Comparison of ENCODE assay signal across 22 cellular contexts in the genomic region with DNA sequence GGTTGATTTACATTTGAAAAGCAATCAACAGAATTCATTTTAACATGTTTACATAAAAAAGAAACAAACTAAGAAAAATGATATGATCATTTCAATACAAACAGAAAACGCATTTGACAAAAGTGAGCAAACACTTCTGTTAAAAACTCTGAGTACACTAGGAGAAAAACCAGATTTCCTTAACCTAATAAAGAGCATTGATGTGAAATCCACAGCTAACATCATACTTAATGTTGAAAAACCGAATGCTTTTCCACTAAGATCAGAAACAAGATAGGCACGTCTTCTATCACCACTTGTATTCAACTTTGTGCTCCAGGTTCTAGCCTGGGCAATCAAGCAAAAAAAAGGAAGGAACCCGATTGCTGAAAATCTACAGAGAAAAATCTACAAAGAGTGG.
A peak's percentile ranks its signal among the peaks of the same experiment; 100 is the strongest.
DNase-seq lines count a peak whose midpoint lies in the region; ATAC-seq and TF ChIP-seq lines count a peak whose summit lies in the region.
"Had no signal": no experiment of that assay in that cellular context is flagged by ENCODE, and none has a peak within 500 bp of the region (broad histone marks: within the 10 kb centered on the region; RNA-seq: fewer than 3 reads in every experiment).

No MANE protein-coding gene starts in this region.

- WGBS in transverse colon (ENCODE audit: low coverage in 1 of 2), 2 donors, result 65 to 76% methylated on average over 4 of the region's 4 CpGs

- no peak overlapping the region for H3K4me3 ChIP-seq in Caco-2 (ENCODE audit: low read depth, low read length)
- H3K4me3 ChIP-seq in HEK293 (ENCODE audit: low read depth, low read length), result no peak overlapping the region
- no peak overlapping the region for H3K4me3 ChIP-seq in transverse colon
- H3K4me3 ChIP-seq: SK-N-MC had no signal

- POLR2A ChIA-PET in Caco-2 (lab: Charles Lee), result no interaction called here
- POLR2A ChIA-PET in HEK293 (lab: Yijun Ruan, JAX), result no interaction called here

- BruUV-seq in Caco-2 (replicated peaks; lab: Mats Ljungman, UMichigan), result no TSS peak

- TF ChIP-seq CTCF in Caco-2 (IDR thresholded peaks at IDR 0.05; ENCODE audit: insufficient read depth in 1 of 2, low read depth in 1 of 2, low read length in 1 of 2, severe bottlenecking in 1 of 2, unreplicated experiment in 1 of 2) (no peak), HEK293 (tag by site-specific recombination; IDR thresholded peaks at IDR 0.05) (no peak), nephron progenitor cell (IDR thresholded peaks at IDR 0.05) (no peak), transverse colon (IDR thresholded peaks at IDR 0.05) (no peak)

- H3K36me3 ChIP-seq in Caco-2 (ENCODE audit: control insufficient read depth, insufficient read depth, low read length) (no peaks in the 10 kb centered on the region), HEK293 (ENCODE audit: control insufficient read depth in 2 of 2, insufficient read depth in 1 of 2, low read length in 2 of 2) (no peaks in the 10 kb centered on the region), transverse colon (no peaks in the 10 kb centered on the region)

- H3K4me1 Mint-ChIP-seq in Caco-2 (ENCODE audit: low read depth, unreplicated experiment), result peaks cover 18% of the 10 kb centered on the region
- no peaks in the 10 kb centered on the region for H3K4me1 Mint-ChIP-seq in nephron progenitor cell

- no peaks in the 10 kb centered on the region for H3K36me3 Mint-ChIP-seq in Caco-2 (ENCODE audit: insufficient read depth, unreplicated experiment)
- H3K36me3 Mint-ChIP-seq in nephron progenitor cell (ENCODE audit: low read depth), result peaks cover 25% of the 10 kb centered on the region

- CTCF ChIA-PET in Caco-2 (lab: Charles Lee) (no interaction called here), HEK293 (lab: Yijun Ruan, JAX) (interaction anchor here (0.5 to 0.7 kb wide), 2 partner anchors 10 to 161 kb away, joined by 3 read pairs; no protein-coding TSS in a partner anchor)

- H3K27ac ChIP-seq in HEK293 (ENCODE audit: extremely low read depth, low read depth, low read length) (no peak overlapping the region), transverse colon (no peak overlapping the region)
- H3K27ac ChIP-seq: HL-60, SK-N-MC had no signal

- H3K27ac Mint-ChIP-seq in Caco-2 (ENCODE audit: unreplicated experiment) (peak overlapping the region; percentile 10), nephron progenitor cell (peak overlapping the region; percentile 3)

- H3K27me3 ChIP-seq in Caco-2 (replicated peaks; ENCODE audit: control insufficient read depth, insufficient read depth, low read length) (no peaks in the 10 kb centered on the region), transverse colon (no peaks in the 10 kb centered on the region)

- H3K27me3 Mint-ChIP-seq in Caco-2 (ENCODE audit: insufficient read depth, unreplicated experiment) (no peaks in the 10 kb centered on the region), nephron progenitor cell (ENCODE audit: low read depth, poor library complexity) (no peaks in the 10 kb centered on the region)

- TF ChIP-seq POLR2A in transverse colon (IDR thresholded peaks at IDR 0.05), result no peak

- in situ Hi-C loops in transverse colon (cut with MboI; ENCODE audit: low pct_ligation_motif_present in 1 of 4, low pct_unique_long_range_greater_than_20kb in 1 of 4, low sequenced_read_pairs in 3 of 4), result no loop called here

- H3K4me1 ChIP-seq in Caco-2, result no peaks in the 10 kb centered on the region
- no peaks in the 10 kb centered on the region for H3K4me1 ChIP-seq in HEK293 (ENCODE audit: control insufficient read depth, insufficient read depth, low read length)
- H3K4me1 ChIP-seq in transverse colon, result no peaks in the 10 kb centered on the region

- no peak for TF ChIP-seq EP300 in transverse colon (IDR thresholded peaks at IDR 0.05; ENCODE audit: low read depth)

- H3K9me3 ChIP-seq in Caco-2, result no peaks in the 10 kb centered on the region
- no peaks in the 10 kb centered on the region for H3K9me3 ChIP-seq in HEK293 (ENCODE audit: control insufficient read depth, insufficient read depth, low read depth, low read length)
- peaks cover 0 to 3% of the 10 kb centered on the region in 2 donors for H3K9me3 ChIP-seq in transverse colon

- DNase-seq in Caco-2, result no peak
- DNase-seq in nephron progenitor cell, result no peak
- no peak for DNase-seq in kidney tubule cell (ENCODE audit: low spot score)
- DNase-seq in transverse colon, result no peak
- DNase-seq: ACHN, C1 segment of cervical spinal cord, GDM1, Karpas-422, MM.1S, NCI-H1092 treated with DMSO at 0.1 percent for 48 hours, NCI-H146, NCI-H2029 treated with DMSO at 0.1 percent for 48 hours, NCI-H2171, NCI-H526, Right ventricle myocardium superior, T-helper 1 cell had no signal

- intact Hi-C loops in Caco-2 (cut with micrococcal nuclease; ENCODE audit: unreplicated experiment), result no loop called here
- intact Hi-C loops in transverse colon (cut with DNase I; ENCODE audit: low total_unique reads), result no loop called here

- H3K9me3 Mint-ChIP-seq in Caco-2 (ENCODE audit: unreplicated experiment), result peaks cover 20% of the 10 kb centered on the region
- H3K9me3 Mint-ChIP-seq in nephron progenitor cell, result peaks cover 35% of the 10 kb centered on the region

- peak; percentile 34; the same call in 1 of the 3 replicates for ATAC-seq in SK-N-SH treated with all-trans-retinoic acid at 6 μM for 48 hours
- ATAC-seq in GM21447 (IDR thresholded peaks at IDR 0.05; ENCODE audit: unreplicated experiment), result no peak

- no peak overlapping the region for H3K4me3 Mint-ChIP-seq in Caco-2 (ENCODE audit: unreplicated experiment)
- H3K4me3 Mint-ChIP-seq in nephron progenitor cell, result no peak overlapping the region
- H3K4me3 Mint-ChIP-seq: IgD-negative memory B cell had no signal

TF ChIP-seq in HEK293, 187 proteins besides CTCF, POLR2A, EP300 and RAD21 (continues in another document):
- no peak for TF ChIP-seq ZNF19 (tag by site-specific recombination; IDR thresholded peaks at IDR 0.05; ENCODE audit: low read depth)
- TF ChIP-seq, protein P1, sequence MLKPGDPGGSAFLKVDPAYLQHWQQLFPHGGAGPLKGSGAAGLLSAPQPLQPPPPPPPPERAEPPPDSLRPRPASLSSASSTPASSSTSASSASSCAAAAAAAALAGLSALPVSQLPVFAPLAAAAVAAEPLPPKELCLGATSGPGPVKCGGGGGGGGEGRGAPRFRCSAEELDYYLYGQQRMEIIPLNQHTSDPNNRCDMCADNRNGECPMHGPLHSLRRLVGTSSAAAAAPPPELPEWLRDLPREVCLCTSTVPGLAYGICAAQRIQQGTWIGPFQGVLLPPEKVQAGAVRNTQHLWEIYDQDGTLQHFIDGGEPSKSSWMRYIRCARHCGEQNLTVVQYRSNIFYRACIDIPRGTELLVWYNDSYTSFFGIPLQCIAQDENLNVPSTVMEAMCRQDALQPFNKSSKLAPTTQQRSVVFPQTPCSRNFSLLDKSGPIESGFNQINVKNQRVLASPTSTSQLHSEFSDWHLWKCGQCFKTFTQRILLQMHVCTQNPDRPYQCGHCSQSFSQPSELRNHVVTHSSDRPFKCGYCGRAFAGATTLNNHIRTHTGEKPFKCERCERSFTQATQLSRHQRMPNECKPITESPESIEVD (tag by site-specific recombination; IDR thresholded peaks at IDR 0.05), result peak; percentile 75
- no peak for TF ChIP-seq ZNF596 (tag by site-specific recombination; IDR thresholded peaks at IDR 0.05)

TF ChIP-seq in SK-N-SH treated with all-trans-retinoic acid at 6 μM for 48 hours, 23 proteins besides CTCF, POLR2A, EP300 and RAD21 (continues in another document):
- 0 out of 2 replicates have a peak, but pooled peaks have one; percentile 18 for TF ChIP-seq SNAI2 (CRISPR knock-in tag; IDR thresholded peaks at IDR 0.05)
- peak; percentile 85 for TF ChIP-seq TCF4 (CRISPR knock-in tag; IDR thresholded peaks at IDR 0.05; ENCODE audit: borderline replicate concordance)
- no peak for TF ChIP-seq RARB (CRISPR knock-in tag; IDR thresholded peaks at IDR 0.05)
- TF ChIP-seq ZNF8 (CRISPR knock-in tag; IDR thresholded peaks at IDR 0.05), result no peak
- no peak for TF ChIP-seq ESRRG (CRISPR knock-in tag; IDR thresholded peaks at IDR 0.05)
- no peak for TF ChIP-seq ZC3H10 (CRISPR knock-in tag; IDR thresholded peaks at IDR 0.05)
- TF ChIP-seq TOX (CRISPR knock-in tag; IDR thresholded peaks at IDR 0.05; ENCODE audit: borderline replicate concordance), result no peak
- TF ChIP-seq, protein P2, sequence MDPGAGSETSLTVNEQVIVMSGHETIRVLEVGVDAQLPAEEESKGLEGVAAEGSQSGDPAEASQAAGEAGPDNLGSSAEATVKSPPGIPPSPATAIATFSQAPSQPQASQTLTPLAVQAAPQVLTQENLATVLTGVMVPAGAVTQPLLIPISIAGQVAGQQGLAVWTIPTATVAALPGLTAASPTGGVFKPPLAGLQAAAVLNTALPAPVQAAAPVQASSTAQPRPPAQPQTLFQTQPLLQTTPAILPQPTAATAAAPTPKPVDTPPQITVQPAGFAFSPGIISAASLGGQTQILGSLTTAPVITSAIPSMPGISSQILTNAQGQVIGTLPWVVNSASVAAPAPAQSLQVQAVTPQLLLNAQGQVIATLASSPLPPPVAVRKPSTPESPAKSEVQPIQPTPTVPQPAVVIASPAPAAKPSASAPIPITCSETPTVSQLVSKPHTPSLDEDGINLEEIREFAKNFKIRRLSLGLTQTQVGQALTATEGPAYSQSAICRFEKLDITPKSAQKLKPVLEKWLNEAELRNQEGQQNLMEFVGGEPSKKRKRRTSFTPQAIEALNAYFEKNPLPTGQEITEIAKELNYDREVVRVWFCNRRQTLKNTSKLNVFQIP (CRISPR knock-in tag; IDR thresholded peaks at IDR 0.05; ENCODE audit: borderline replicate concordance, low read depth), result no peak
